Comparison of ENCODE assay signal across 9 cellular contexts in genomic region chr16:58306327-58306726, GRCh38. TPM values are rescaled to one million over a fixed set of nuclear protein-coding genes. Genes with fewer than 3 reads are reported as not detected.
A peak's percentile ranks its signal among the peaks of the same experiment; 100 is the strongest.
DNase-seq lines count a peak whose midpoint lies in the region; ATAC-seq and TF ChIP-seq lines count a peak whose summit lies in the region.
"Had no signal": no experiment of that assay in that cellular context is flagged by ENCODE, and none has a peak within 500 bp of the region (broad histone marks: within the 10 kb centered on the region; RNA-seq: fewer than 3 reads in every experiment).

No MANE protein-coding gene starts in this region.

- no peak overlapping the region for H3K27ac Mint-ChIP-seq in naive B cell
- H3K27ac Mint-ChIP-seq: T-helper 1 cell treated with Interleukin-12 subunit alpha and Interleukin-12 subunit beta and Interleukin-4 antibody, amounts not matched to agents 30 μg/mL and 1 μg/mL, for 36 hours had no signal

- H3K4me3 ChIP-seq in Panc1 (ENCODE audit: low read depth in 2 of 2, low read length in 2 of 2) (no peak overlapping the region), astrocyte of the cerebellum (ENCODE audit: low read depth, low read length) (no peak overlapping the region)

- no peak for DNase-seq in Panc1 (ENCODE audit: low read depth, low spot score)
- DNase-seq in astrocyte of the cerebellum (ENCODE audit: low read depth), result peak; percentile 29
- peak; percentile 25 for DNase-seq in naive B cell
- no peak for DNase-seq in GM19238 (ENCODE audit: insufficient read length, low spot score)
- no peak for DNase-seq in SIG-M5 (lab: John Stamatoyannopoulos, UW)
- no peak for DNase-seq in COR-L47 (lab: John Stamatoyannopoulos, UW)

- no peaks in the 10 kb centered on the region for H3K36me3 ChIP-seq in Panc1 (ENCODE audit: control insufficient read depth, insufficient read depth, low read length)

- ATAC-seq in Panc1 (no peak), naive B cell (ENCODE audit: low read depth in 2 of 2) (no peak), GM21825 (IDR thresholded peaks at IDR 0.05; ENCODE audit: unreplicated experiment) (no peak)

- POLR2A ChIA-PET in Panc1 (lab: Charles Lee), result no interaction called here

- no peaks in the 10 kb centered on the region for H3K4me1 Mint-ChIP-seq in naive B cell

- CTCF ChIA-PET in Panc1 (lab: Charles Lee), result interaction anchor here (0.7 kb wide), 1 partner anchor 132 kb away, joined by 5 read pairs; no protein-coding TSS in a partner anchor

- H3K9me3 Mint-ChIP-seq in naive B cell, result peaks cover 0 to 12% (median 6%) of the 10 kb centered on the region in 7 donors
- H3K9me3 Mint-ChIP-seq: T-helper 1 cell treated with Interleukin-12 subunit alpha and Interleukin-12 subunit beta and Interleukin-4 antibody, amounts not matched to agents 30 μg/mL and 1 μg/mL, for 36 hours had no signal

- no TSS peak for BruUV-seq in Panc1 (replicated peaks; lab: Mats Ljungman, UMichigan)

- peaks cover 0 to under 1% of the 10 kb centered on the region in 2 donors for H3K36me3 Mint-ChIP-seq in naive B cell

- H3K4me3 Mint-ChIP-seq in naive B cell, result no peak overlapping the region
- H3K4me3 Mint-ChIP-seq: T-helper 1 cell treated with Interleukin-12 subunit alpha and Interleukin-12 subunit beta and Interleukin-4 antibody, amounts not matched to agents 30 μg/mL and 1 μg/mL, for 36 hours had no signal

- peak; percentile 67 for TF ChIP-seq CTCF in GM12872 (IDR thresholded peaks at IDR 0.05; ENCODE audit: insufficient read depth, low read depth, low read length)
- TF ChIP-seq CTCF in Panc1 (IDR thresholded peaks at IDR 0.05), result peak; percentile 58
- peak; percentile 66 for TF ChIP-seq CTCF in astrocyte of the cerebellum (IDR thresholded peaks at IDR 0.05; ENCODE audit: low read depth, low read length, missing control alignments)

- intact Hi-C loops in Panc1 (cut with micrococcal nuclease; ENCODE audit: unreplicated experiment), result no loop called here

- H3K27me3 ChIP-seq in Panc1 (ENCODE audit: control insufficient read depth, insufficient read depth, low read length), result no peaks in the 10 kb centered on the region

- no peaks in the 10 kb centered on the region for H3K9me3 ChIP-seq in Panc1 (ENCODE audit: control insufficient read depth, insufficient read depth, low read depth, low read length)

- in situ Hi-C loops in Panc1 (cut with HindIII; ENCODE audit: low pct_unique_long_range_greater_than_20kb, low sequenced_read_pairs) (no loop called here), astrocyte of the cerebellum (cut with HindIII; ENCODE audit: low sequenced_read_pairs) (no loop called here)

- H3K27ac ChIP-seq in Panc1 (ENCODE audit: low read length), result no peak overlapping the region

- no peaks in the 10 kb centered on the region for H3K4me1 ChIP-seq in Panc1 (ENCODE audit: control insufficient read depth, insufficient read depth, low read length)

- H3K27me3 Mint-ChIP-seq in naive B cell, result peaks cover 8 to 24% (median 13%) of the 10 kb centered on the region in 3 donors

RNA-seq across cellular contexts. Expression of gene PRSS54, which starts 11.5 kb away (rescaled TPM):
- total RNA-seq in Panc1 (2021; ENCODE audit: unreplicated experiment), result not detected
- not detected for polyA plus RNA-seq in Panc1 (2012; ENCODE audit: insufficient read length)
- polyA plus RNA-seq in naive B cell (ENCODE audit: low read depth in 6 of 6), result not detected

Comparison
In these comparisons a context has a peak if more than half of its experiments do, and no peak if none do; other contexts are left out.
1. DNase-seq: peak in astrocyte of the cerebellum (single experiment) and naive B cell (single experiment); none in Panc1 (single experiment), GM19238 (single experiment), SIG-M5 (single experiment) and COR-L47 (single experiment).
2. Peak in every context shown above with its lines, with median percentiles within 50 percentile points of each other: CTCF ChIP-seq.